Comparison of ENCODE assay signal across 1 cellular context in the genomic region with DNA sequence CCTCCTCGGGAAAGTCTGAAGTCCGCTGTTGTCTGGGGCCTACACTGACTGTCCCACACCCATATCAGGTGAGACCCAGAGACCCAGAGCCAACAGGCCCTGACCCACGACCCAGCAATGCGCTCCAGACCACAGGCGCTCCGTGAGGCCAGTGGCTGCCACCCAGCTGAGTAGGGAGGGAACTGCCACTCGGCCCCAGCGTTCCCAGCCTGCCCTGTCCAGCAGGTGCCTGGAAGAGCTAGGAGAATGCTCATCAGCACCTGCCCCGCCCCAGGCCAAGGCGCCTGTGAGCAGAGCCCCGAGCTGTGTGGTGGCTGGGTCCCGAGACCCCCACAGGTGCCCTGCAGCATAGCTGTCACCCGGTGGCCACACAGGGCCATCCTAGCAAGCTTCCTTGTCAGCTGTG.
TF ChIP-seq lines count a peak whose summit lies in the region.

No MANE protein-coding gene starts in this region.

TF ChIP-seq in H1, 55 proteins besides CTCF, POLR2A, EP300 and RAD21:
- TF ChIP-seq RFX5 (IDR thresholded peaks at IDR 0.05; ENCODE audit: borderline replicate concordance, low read depth, low read length) (no peak), SIRT6 (IDR thresholded peaks at IDR 0.05; ENCODE audit: low read length) (no peak), CHD2 (IDR thresholded peaks at IDR 0.05; ENCODE audit: low read length) (no peak), CTBP2 (IDR thresholded peaks at IDR 0.05; ENCODE audit: borderline replicate concordance, insufficient read depth, insufficient read length, low read length) (no peak), GABPA (IDR thresholded peaks at IDR 0.05; ENCODE audit: borderline replicate concordance, insufficient read depth, low read length) (no peak), RNF2 (IDR thresholded peaks at IDR 0.05; ENCODE audit: borderline replicate concordance, low read depth, low read length, missing control alignments, poor library complexity, severe bottlenecking) (no peak), TEAD4 (IDR thresholded peaks at IDR 0.05; ENCODE audit: low read depth, low read length) (no peak), SP2 (IDR thresholded peaks at IDR 0.05; ENCODE audit: low read length) (no peak), SIN3A (conservative IDR thresholded peaks at IDR 0.05 in 1 of 2, IDR thresholded peaks at IDR 0.05 in 1 of 2; ENCODE audit: low read depth in 1 of 2, low read length in 2 of 2) (no peak), SP1 (IDR thresholded peaks at IDR 0.05; ENCODE audit: low read depth, low read length) (no peak), CHD1 (IDR thresholded peaks at IDR 0.05; ENCODE audit: low read depth, low read length) (no peak), TAF7 (optimal IDR thresholded peaks at IDR 0.05; ENCODE audit: borderline replicate concordance, low read depth, low read length) (no peak), RBBP5 (IDR thresholded peaks at IDR 0.05; ENCODE audit: borderline replicate concordance, low read depth, low read length) (no peak), BRCA1 (IDR thresholded peaks at IDR 0.05; ENCODE audit: low read depth, low read length) (no peak)
- TF ChIP-seq, protein P1, sequence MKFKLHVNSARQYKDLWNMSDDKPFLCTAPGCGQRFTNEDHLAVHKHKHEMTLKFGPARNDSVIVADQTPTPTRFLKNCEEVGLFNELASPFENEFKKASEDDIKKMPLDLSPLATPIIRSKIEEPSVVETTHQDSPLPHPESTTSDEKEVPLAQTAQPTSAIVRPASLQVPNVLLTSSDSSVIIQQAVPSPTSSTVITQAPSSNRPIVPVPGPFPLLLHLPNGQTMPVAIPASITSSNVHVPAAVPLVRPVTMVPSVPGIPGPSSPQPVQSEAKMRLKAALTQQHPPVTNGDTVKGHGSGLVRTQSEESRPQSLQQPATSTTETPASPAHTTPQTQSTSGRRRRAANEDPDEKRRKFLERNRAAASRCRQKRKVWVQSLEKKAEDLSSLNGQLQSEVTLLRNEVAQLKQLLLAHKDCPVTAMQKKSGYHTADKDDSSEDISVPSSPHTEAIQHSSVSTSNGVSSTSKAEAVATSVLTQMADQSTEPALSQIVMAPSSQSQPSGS (IDR thresholded peaks at IDR 0.05; ENCODE audit: low read length), result no peak
TF ChIP-seq in H1: peak in this region for 0.
